In genomic region chr10:73730153-73730906, GRCh38 we compare ENCODE assay signal across 8 cellular contexts.
A peak's percentile ranks its signal among the peaks of the same experiment; 100 is the strongest.
DNase-seq lines count a peak whose midpoint lies in the region; ATAC-seq lines count a peak whose summit lies in the region.

No MANE protein-coding gene starts in this region.

- H3K9me3 Mint-ChIP-seq in central memory CD8-positive, alpha-beta T cell: no peaks in the 10 kb centered on the region

- ATAC-seq in GM18909 (IDR thresholded peaks at IDR 0.05; ENCODE audit: poor library complexity, unreplicated experiment) (peak; percentile 82), HG03159 (IDR thresholded peaks at IDR 0.05; ENCODE audit: unreplicated experiment) (peak; percentile 78)
- peak; percentile 89 to 91 for ATAC-seq in activated CD4-positive, CD25-positive, alpha-beta regulatory T cell treated with anti-CD3 and anti-CD28 coated beads, Interleukin-2, amount 50 U/mL, for 24 hours
- ATAC-seq in central memory CD8-positive, alpha-beta T cell (replicated peaks; ENCODE audit: extremely low read depth, poor library complexity, severe bottlenecking): peak; percentile 87

- peaks cover 20% of the 10 kb centered on the region for H3K36me3 Mint-ChIP-seq in central memory CD8-positive, alpha-beta T cell (ENCODE audit: insufficient read depth)

- H3K4me1 Mint-ChIP-seq in central memory CD8-positive, alpha-beta T cell: peaks cover 17% of the 10 kb centered on the region

- H3K4me3 Mint-ChIP-seq in central memory CD8-positive, alpha-beta T cell: peak overlapping the region; percentile 99

- peak overlapping the region; percentile 99 for H3K27ac Mint-ChIP-seq in central memory CD8-positive, alpha-beta T cell (ENCODE audit: low read depth)

- H3K27me3 Mint-ChIP-seq in central memory CD8-positive, alpha-beta T cell: no peaks in the 10 kb centered on the region

- DNase-seq in AG08395 (ENCODE audit: low spot score) (peak; percentile 82), NCI-H345 (lab: John Stamatoyannopoulos, UW) (peak; percentile 84), islet precursor cell (peak; percentile 98)
- peak; percentile 90 to 95 for DNase-seq in central memory CD8-positive, alpha-beta T cell (ENCODE audit: low spot score in 2 of 2)
- peak; percentile 87 for DNase-seq in stimulated activated CD4-positive, alpha-beta T cell treated with anti-CD3 and anti-CD28 coated beads, Interleukin-12 subunit alpha, Interleukin-12 subunit beta, amount 100 ng/mL, for 4 hours

Comparison
In these comparisons a context has a peak if more than half of its experiments do, and no peak if none do; other contexts are left out.
1. Peak in every context shown above with its lines: DNase-seq and ATAC-seq.